In genomic region chr5:90480699-90481098, GRCh38 we compare ENCODE assay signal across 26 cellular contexts.
"Had no signal": no experiment of that assay in that cellular context is flagged by ENCODE, and none has a peak within 500 bp of the region (broad histone marks: within the 10 kb centered on the region; RNA-seq: fewer than 3 reads in every experiment).

No MANE protein-coding gene starts in this region.

- H3K4me2 ChIP-seq: smooth muscle cell had no signal

- ATAC-seq: activated CD4-positive, CD25-positive, alpha-beta regulatory T cell treated with anti-CD3 and anti-CD28 coated beads, Interleukin-2, amount 50 U/mL, for 24 hours; activated naive CD8-positive, alpha-beta T cell treated with anti-CD3 and anti-CD28 coated beads, Interleukin-2, amount 50 U/mL, for 24 hours; effector memory CD8-positive, alpha-beta T cell; left cardiac atrium; left ventricle myocardium superior; stimulated activated naive B cell treated with anti-CD40 and anti-IgM and Interleukin-4, amounts not matched to agents 10 μg/mL and 1 μg/mL and 100 μg/mL, for 72 hours had no signal

- FAIRE-seq: frontal cortex, keratinocyte, TTC549 had no signal

- H3K4me1 ChIP-seq: right atrium auricular region had no signal

- H3K27me3 ChIP-seq: right atrium auricular region, stomach, thyroid gland, upper lobe of left lung had no signal

- DNase-seq: activated CD4-positive, alpha-beta T cell treated with anti-CD3 and anti-CD28 coated beads for 48 hours; activated CD4-positive, alpha-beta T cell treated with anti-CD3 and anti-CD28 coated beads, Interleukin-2, amount 50 U/mL, for 48 hours; activated CD8-positive, alpha-beta memory T cell treated with anti-CD3 and anti-CD28 coated beads, Interleukin-2, amount 50 U/mL, for 48 hours; activated gamma-delta T cell treated with Interleukin-2 at 50 U/mL for 16 hours; activated naive CD8-positive, alpha-beta T cell treated with anti-CD3 and anti-CD28 coated beads, Interleukin-2, amount 50 U/mL, for 24 hours; activated T-cell treated with anti-CD3 and anti-CD28 coated beads, Interleukin-2, amount 50 U/mL, for 24 hours; amygdala; caudate nucleus; cortex of kidney; effector memory CD8-positive, alpha-beta T cell; left cardiac atrium; left ventricle myocardium superior; naive B cell; stimulated activated CD4-positive, alpha-beta T cell treated with anti-CD3 and anti-CD28 coated beads, Interleukin-2, amount 100 ng/mL, for 24 hours; stimulated activated naive B cell treated with anti-CD40 and anti-IgM and Interleukin-4, amounts not matched to agents 10 μg/mL and 1 μg/mL and 100 μg/mL, for 72 hours; stomach; T-helper 9 cell; thyroid gland; upper lobe of left lung had no signal

- H3K9me3 ChIP-seq: right atrium auricular region, stomach, thyroid gland, upper lobe of left lung had no signal

- H3K4me3 ChIP-seq: right atrium auricular region, smooth muscle cell, stomach, thyroid gland, upper lobe of left lung had no signal

- H3K36me3 ChIP-seq: right atrium auricular region, stomach, thyroid gland, upper lobe of left lung had no signal

- H3K27ac ChIP-seq: right atrium auricular region, stomach, thyroid gland, upper lobe of left lung, VCaP had no signal
